In the genomic region with DNA sequence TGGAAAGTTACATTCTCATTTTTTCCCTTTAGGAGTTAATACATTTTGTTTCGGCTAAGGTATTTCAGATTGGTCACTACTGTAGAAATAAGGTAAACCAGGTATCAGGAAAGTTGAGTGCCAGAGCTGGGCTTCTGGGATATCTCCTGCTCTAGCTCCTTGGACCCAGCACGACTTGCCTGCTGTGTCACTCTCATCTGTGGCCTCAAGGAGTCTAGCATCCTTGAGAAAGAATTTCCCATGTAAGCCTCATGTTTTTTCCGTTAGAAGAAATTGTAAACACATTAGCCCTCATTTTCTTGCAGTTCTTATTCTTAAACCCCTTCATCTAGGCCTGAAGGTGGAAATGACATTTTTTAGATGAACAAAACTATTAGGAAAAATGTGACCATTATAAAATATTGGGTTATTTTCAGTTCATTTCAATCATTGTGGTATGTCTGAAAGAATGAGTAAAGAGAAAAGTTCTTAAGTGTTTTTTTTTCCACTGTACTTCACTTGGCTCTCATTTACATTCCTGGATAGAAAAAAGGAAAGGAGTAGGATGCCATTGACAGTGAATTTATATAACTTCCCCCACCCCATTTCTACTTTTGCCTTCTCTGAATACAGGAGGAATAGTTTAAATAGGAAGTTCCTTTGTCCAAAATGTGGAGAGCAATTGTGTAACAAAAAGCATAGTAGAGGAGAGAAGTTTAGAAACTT, we compare ENCODE assay signal across 1 cellular context.
TF ChIP-seq lines count a peak whose summit lies in the region.

No MANE protein-coding gene starts in this region.

TF ChIP-seq in IMR-90, 13 proteins besides CTCF, POLR2A, EP300 and RAD21:
- TF ChIP-seq BHLHE40 (IDR thresholded peaks at IDR 0.05; ENCODE audit: low read depth, low read length) (no peak), CHD1 (IDR thresholded peaks at IDR 0.05; ENCODE audit: low read depth, low read length) (no peak), MAZ (IDR thresholded peaks at IDR 0.05; ENCODE audit: borderline replicate concordance, low read depth, low read length) (no peak), FOS (IDR thresholded peaks at IDR 0.05; ENCODE audit: low read depth, low read length) (no peak), RCOR1 (IDR thresholded peaks at IDR 0.05; ENCODE audit: insufficient replicate concordance, low read length) (no peak), MAFK (IDR thresholded peaks at IDR 0.05; ENCODE audit: low read depth, low read length) (no peak), RFX5 (IDR thresholded peaks at IDR 0.05; ENCODE audit: low read depth, low read length) (no peak), NFE2L2 (IDR thresholded peaks at IDR 0.05; ENCODE audit: low read depth, low read length) (no peak), SMC3 (IDR thresholded peaks at IDR 0.05; ENCODE audit: low read depth, low read length) (no peak), CEBPB (IDR thresholded peaks at IDR 0.05; ENCODE audit: low read depth, low read length) (no peak), MXI1 (IDR thresholded peaks at IDR 0.05; ENCODE audit: borderline replicate concordance, low read depth, low read length) (no peak)
- TF ChIP-seq, protein P1, sequence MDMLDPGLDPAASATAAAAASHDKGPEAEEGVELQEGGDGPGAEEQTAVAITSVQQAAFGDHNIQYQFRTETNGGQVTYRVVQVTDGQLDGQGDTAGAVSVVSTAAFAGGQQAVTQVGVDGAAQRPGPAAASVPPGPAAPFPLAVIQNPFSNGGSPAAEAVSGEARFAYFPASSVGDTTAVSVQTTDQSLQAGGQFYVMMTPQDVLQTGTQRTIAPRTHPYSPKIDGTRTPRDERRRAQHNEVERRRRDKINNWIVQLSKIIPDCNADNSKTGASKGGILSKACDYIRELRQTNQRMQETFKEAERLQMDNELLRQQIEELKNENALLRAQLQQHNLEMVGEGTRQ (IDR thresholded peaks at IDR 0.05; ENCODE audit: low read depth, low read length): no peak
- TF ChIP-seq, protein P2, sequence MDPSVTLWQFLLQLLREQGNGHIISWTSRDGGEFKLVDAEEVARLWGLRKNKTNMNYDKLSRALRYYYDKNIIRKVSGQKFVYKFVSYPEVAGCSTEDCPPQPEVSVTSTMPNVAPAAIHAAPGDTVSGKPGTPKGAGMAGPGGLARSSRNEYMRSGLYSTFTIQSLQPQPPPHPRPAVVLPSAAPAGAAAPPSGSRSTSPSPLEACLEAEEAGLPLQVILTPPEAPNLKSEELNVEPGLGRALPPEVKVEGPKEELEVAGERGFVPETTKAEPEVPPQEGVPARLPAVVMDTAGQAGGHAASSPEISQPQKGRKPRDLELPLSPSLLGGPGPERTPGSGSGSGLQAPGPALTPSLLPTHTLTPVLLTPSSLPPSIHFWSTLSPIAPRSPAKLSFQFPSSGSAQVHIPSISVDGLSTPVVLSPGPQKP (IDR thresholded peaks at IDR 0.05; ENCODE audit: borderline replicate concordance, low read depth, low read length): no peak
